ENCODE assay signal across 8 cellular contexts in genomic region chr7:133252858-133253521, GRCh38. TPM values are rescaled to one million over a fixed set of nuclear protein-coding genes. Genes with fewer than 3 reads are reported as not detected.
DNase-seq lines count a peak whose midpoint lies in the region; ATAC-seq and TF ChIP-seq lines count a peak whose summit lies in the region.

TSS of gene EXOC4 (plus strand) at chr7:133253078.

- peak in 1 of 2 donors; percentile 38 for TF ChIP-seq POLR2A in uterus (IDR thresholded peaks at IDR 0.05)

- H3K27me3 ChIP-seq in ascending aorta (no peaks in the 10 kb centered on the region), right cardiac atrium (ENCODE audit: control insufficient read depth, insufficient read depth) (no peaks in the 10 kb centered on the region), uterus (no peaks in the 10 kb centered on the region)

- no peaks in the 10 kb centered on the region for H3K27me3 Mint-ChIP-seq in T-helper 2 cell treated with Interferon-gamma antibody and Interleukin-4, amounts not matched to agents 5 μg/mL and 100 μg/mL, for 36 hours (ENCODE audit: low read depth)

- H3K36me3 ChIP-seq in ascending aorta, result no peaks in the 10 kb centered on the region
- no peaks in the 10 kb centered on the region for H3K36me3 ChIP-seq in uterus

- DNase-seq in NCI-H1930 (lab: John Stamatoyannopoulos, UW) (peak; percentile 97 to 98), ascending aorta (ENCODE audit: low spot score in 2 of 2) (peak; percentile 69 to 96), right cardiac atrium (peak; percentile 90 to 93 (median 90)), pulmonary artery endothelial cell (ENCODE audit: low read depth, low spot score) (peak; percentile 85), uterus (peak; percentile 92 to 95)
- DNase-seq in T-helper 2 cell treated with Interferon-gamma antibody and Interleukin-4, amounts not matched to agents 5 μg/mL and 100 μg/mL, for 36 hours (ENCODE audit: low spot score), result peak; percentile 90

- peak; percentile 98 for ATAC-seq in GM18502 (IDR thresholded peaks at IDR 0.05; ENCODE audit: poor library complexity, unreplicated experiment)
- ATAC-seq in HG02970 (IDR thresholded peaks at IDR 0.05; ENCODE audit: low FRiP score, unreplicated experiment), result peak; percentile 98
- ATAC-seq in right cardiac atrium, result peak; percentile 100

- H3K4me3 ChIP-seq in ascending aorta, result peak within 1 kb of the TSS; percentile 87 to 99
- H3K4me3 ChIP-seq in right cardiac atrium (ENCODE audit: low read length), result peak within 1 kb of the TSS; percentile 53
- H3K4me3 ChIP-seq in uterus, result peak within 1 kb of the TSS; percentile 97 to 98

- no peaks in the 10 kb centered on the region for H3K9me3 Mint-ChIP-seq in T-helper 2 cell treated with Interferon-gamma antibody and Interleukin-4, amounts not matched to agents 5 μg/mL and 100 μg/mL, for 36 hours

- peak within 1 kb of the TSS; percentile 95 for H3K4me3 Mint-ChIP-seq in T-helper 2 cell treated with Interferon-gamma antibody and Interleukin-4, amounts not matched to agents 5 μg/mL and 100 μg/mL, for 36 hours

- intact Hi-C loops in ascending aorta (cut with DNase I), result loop anchor here (2.0 to 10.0 kb wide), 4 partner anchors 172 to 1202 kb away; partner anchors contain the start of genes AKR1B1, LRGUK and SLC35B4
- intact Hi-C loops in right cardiac atrium (cut with DNase I), result loop anchor here in 1 of 4 donors (10.0 kb wide), 1 partner anchor 52 kb away; no protein-coding TSS in a partner anchor
- intact Hi-C loops in uterus (cut with DNase I; ENCODE audit: low total_unique reads), result no loop called here

- H3K27ac ChIP-seq in ascending aorta, result peak within 1 kb of the TSS; percentile 81 to 85
- H3K27ac ChIP-seq in right cardiac atrium (ENCODE audit: low read length), result peak within 1 kb of the TSS; percentile 7
- peak within 1 kb of the TSS; percentile 88 to 91 for H3K27ac ChIP-seq in uterus

- peaks cover 26% of the 10 kb centered on the region for H3K4me1 Mint-ChIP-seq in T-helper 2 cell treated with Interferon-gamma antibody and Interleukin-4, amounts not matched to agents 5 μg/mL and 100 μg/mL, for 36 hours (ENCODE audit: low read depth)

- WGBS in right cardiac atrium, result under 1% methylated on average over 25 of the region's 25 CpGs

- H3K9me3 ChIP-seq in ascending aorta (no peaks in the 10 kb centered on the region), right cardiac atrium (ENCODE audit: control insufficient read depth, low read length) (no peaks in the 10 kb centered on the region), uterus (no peaks in the 10 kb centered on the region)

- TF ChIP-seq CTCF in ascending aorta (IDR thresholded peaks at IDR 0.05), result no peak
- peak in 1 of 4 experiments; percentile 7 for TF ChIP-seq CTCF in uterus (IDR thresholded peaks at IDR 0.05)

- peak within 1 kb of the TSS; percentile 92 for H3K27ac Mint-ChIP-seq in T-helper 2 cell treated with Interferon-gamma antibody and Interleukin-4, amounts not matched to agents 5 μg/mL and 100 μg/mL, for 36 hours

- H3K4me1 ChIP-seq in ascending aorta, result peaks cover 0 to 2% of the 10 kb centered on the region in 2 donors
- no peaks in the 10 kb centered on the region for H3K4me1 ChIP-seq in right cardiac atrium (ENCODE audit: control insufficient read depth, insufficient read depth, low read length)
- no peaks in the 10 kb centered on the region for H3K4me1 ChIP-seq in uterus

- no peaks in the 10 kb centered on the region for H3K36me3 Mint-ChIP-seq in T-helper 2 cell treated with Interferon-gamma antibody and Interleukin-4, amounts not matched to agents 5 μg/mL and 100 μg/mL, for 36 hours (ENCODE audit: low read depth)

RNA-seq across cellular contexts. Expression of gene EXOC4, which starts in this region (rescaled TPM):
- total RNA-seq in ascending aorta (27.1 TPM), right cardiac atrium (10 to 100 TPM; 39.3 to 45.9 (median 40.0) TPM), pulmonary artery endothelial cell (103 and 119 TPM in 2 replicates), uterus (100 to 1,000 TPM in 2 of 4 donors, 10 to 100 TPM in 2; 27.2 to 126 (median 65.4) TPM)
- polyA plus RNA-seq in right cardiac atrium, result 11.9 TPM

Comparison
In these comparisons a context has a peak if more than half of its experiments do, and no peak if none do; other contexts are left out.
1. Peak in every context shown above with its lines: DNase-seq, ATAC-seq, H3K4me3 ChIP-seq and H3K27ac ChIP-seq.
2. H3K27ac ChIP-seq: peak in every context shown above with its lines; median percentile 90 in uterus; 83 in ascending aorta; 7 in right cardiac atrium.